In the genomic region with DNA sequence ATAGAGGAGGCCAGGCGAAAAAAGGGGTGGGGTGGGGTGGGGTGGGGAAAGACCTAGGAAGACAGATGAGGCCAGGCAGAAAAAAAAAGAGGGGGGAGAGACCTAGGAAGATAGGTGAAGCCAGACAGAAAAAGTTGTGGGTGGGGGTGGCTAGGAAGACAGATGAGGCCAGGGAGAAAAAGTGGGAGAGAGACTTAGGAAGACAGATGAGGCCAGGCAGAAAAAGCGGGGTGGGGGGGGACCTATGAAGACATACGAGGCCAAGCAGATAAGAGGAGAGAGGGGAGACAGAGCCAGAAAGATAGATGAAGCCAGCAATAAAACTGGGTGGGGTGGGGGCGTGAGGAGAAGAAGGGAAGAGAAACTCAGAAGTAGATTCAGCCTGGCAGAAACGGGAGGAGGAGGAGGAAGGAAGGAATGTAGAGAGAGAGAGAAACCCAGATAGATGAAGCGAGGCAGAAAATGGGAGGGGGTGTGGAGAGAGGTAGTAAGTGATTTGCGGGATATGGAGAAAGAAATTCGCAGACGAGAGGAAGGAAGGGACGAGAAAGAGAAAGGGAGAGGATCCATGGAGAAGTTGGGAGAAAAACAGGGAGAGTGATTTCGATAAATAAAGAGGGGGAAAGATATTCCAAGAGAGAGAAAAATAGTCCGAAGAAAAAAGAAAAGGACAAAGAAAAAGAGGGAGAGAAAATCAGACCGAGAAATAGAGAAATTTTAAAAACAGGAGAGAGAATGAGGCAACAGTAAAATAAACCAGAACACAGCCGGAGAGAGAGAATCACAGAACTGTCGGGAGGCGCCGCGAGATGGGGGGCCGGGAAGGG, we compare ENCODE assay signal across 9 cellular contexts. TPM values are rescaled to one million over a fixed set of nuclear protein-coding genes. Genes with fewer than 3 reads are reported as not detected.
A peak's percentile ranks its signal among the peaks of the same experiment; 100 is the strongest.
DNase-seq lines count a peak whose midpoint lies in the region; ATAC-seq and TF ChIP-seq lines count a peak whose summit lies in the region.
"Had no signal": no experiment of that assay in that cellular context is flagged by ENCODE, and none has a peak within 500 bp of the region (broad histone marks: within the 10 kb centered on the region; RNA-seq: fewer than 3 reads in every experiment).

No MANE protein-coding gene starts in this region.

- H3K27me3 Mint-ChIP-seq in progenitor cell of endocrine pancreas: peaks cover 53% of the 10 kb centered on the region

- H3K27me3 ChIP-seq in HCT116 (ENCODE audit: insufficient read depth, low read length) (no peaks in the 10 kb centered on the region), fibroblast of lung (ENCODE audit: control insufficient read depth, insufficient read depth, low read length) (peaks cover 12% of the 10 kb centered on the region)

- H3K79me2 ChIP-seq in HCT116 (ENCODE audit: insufficient read depth, low read length) (no peaks in the 10 kb centered on the region), fibroblast of lung (ENCODE audit: control insufficient read depth, insufficient read depth, low read length) (no peaks in the 10 kb centered on the region)

- peaks cover 3% of the 10 kb centered on the region for H3K9me3 Mint-ChIP-seq in progenitor cell of endocrine pancreas (ENCODE audit: low read depth)

- BruUV-seq in HCT116 (replicated peaks; lab: Mats Ljungman, UMichigan): no TSS peak

- no peaks in the 10 kb centered on the region for H3K36me3 Mint-ChIP-seq in progenitor cell of endocrine pancreas (ENCODE audit: insufficient read depth)

- intact Hi-C loops in HCT116 (cut with micrococcal nuclease): no loop called here

- TF ChIP-seq POLR2A in HCT116 (IDR thresholded peaks at IDR 0.05; ENCODE audit: borderline replicate concordance, extremely low read depth, insufficient read depth, insufficient read length): no peak

- H4K20me1 ChIP-seq in HCT116 (ENCODE audit: insufficient read depth): no peaks in the 10 kb centered on the region
- H4K20me1 ChIP-seq in fibroblast of lung (ENCODE audit: control insufficient read depth, extremely low read depth, insufficient read depth, low read length): no peaks in the 10 kb centered on the region

- H3K9ac ChIP-seq in HCT116 (ENCODE audit: low read length): peak overlapping the region; percentile 54
- no peak overlapping the region for H3K9ac ChIP-seq in fibroblast of lung (ENCODE audit: insufficient read depth, low read length)

- CTCF ChIA-PET in HCT116 (lab: Charles Lee): interaction anchor here (1.3 to 2.3 kb wide), 4 partner anchors 28 to 136 kb away, joined by 4 to 15 read pairs (median 9); no protein-coding TSS in a partner anchor

- RAD21 ChIA-PET in HCT116 (lab: Charles Lee; ENCODE audit: low non-redundant PET in 1 of 2, low total read pairs in 2 of 2, uncharacterized antibody in 2 of 2, unreplicated experiment in 2 of 2): interaction anchor here in 1 of 2 experiments (0.7 kb wide), 1 partner anchor 170 kb away, joined by 3 read pairs; no protein-coding TSS in a partner anchor

- ATAC-seq in HCT116: no peak
- no peak for ATAC-seq in GM18511 (IDR thresholded peaks at IDR 0.05; ENCODE audit: unreplicated experiment)
- no peak for ATAC-seq in GM18517 (IDR thresholded peaks at IDR 0.05; ENCODE audit: unreplicated experiment)

- H3K27ac ChIP-seq in HCT116 (ENCODE audit: low read depth, low read length) (peak overlapping the region; percentile 94), VCaP (peak overlapping the region; percentile 78), fibroblast of lung (ENCODE audit: insufficient read depth, low read length) (no peak overlapping the region)
- H3K27ac ChIP-seq: body of pancreas, uterus had no signal

- no peak for TF ChIP-seq RAD21 in HCT116 (IDR thresholded peaks at IDR 0.05; ENCODE audit: low read depth)

- DNase-seq in HCT116 (ENCODE audit: low read depth, low spot score) (no peak), fibroblast of lung (ENCODE audit: low read depth in 2 of 2) (no peak), progenitor cell of endocrine pancreas (ENCODE audit: low spot score, unreplicated experiment) (no peak), NCI-H446 (lab: John Stamatoyannopoulos, UW) (no peak)

- H3K4me3 ChIP-seq in HCT116 (replicated peaks in 1 of 2; ENCODE audit: low read depth in 1 of 2, low read length in 2 of 2) (peak overlapping the region; percentile 60 to 61), fibroblast of lung (replicated peaks in 1 of 4; ENCODE audit: control extremely low read depth in 1 of 4, insufficient read depth in 1 of 4, low read depth in 3 of 4, low read length in 4 of 4) (peak overlapping the region in 3 of 4 experiments; percentile 35 to 51 (median 45))
- H3K4me3 ChIP-seq: body of pancreas, uterus had no signal

- no peak for TF ChIP-seq CTCF in HCT116 (IDR thresholded peaks at IDR 0.05 in 2 of 3, conservative IDR thresholded peaks at IDR 0.05 in 1 of 3; ENCODE audit: borderline replicate concordance in 1 of 3, insufficient read depth in 1 of 3, low read depth in 2 of 3, low read length in 2 of 3)
- no peak for TF ChIP-seq CTCF in VCaP (conservative IDR thresholded peaks at IDR 0.05)
- no peak for TF ChIP-seq CTCF in fibroblast of lung (conservative IDR thresholded peaks at IDR 0.05 in 1 of 2, IDR thresholded peaks at IDR 0.05 in 1 of 2; ENCODE audit: low read depth in 1 of 2, low read length in 2 of 2)
- no peak for TF ChIP-seq CTCF in progenitor cell of endocrine pancreas (IDR thresholded peaks at IDR 0.05; ENCODE audit: unreplicated experiment)

- H3K4me3 Mint-ChIP-seq in progenitor cell of endocrine pancreas (ENCODE audit: low read depth): peak overlapping the region; percentile 79

- H3K4me1 ChIP-seq in HCT116 (ENCODE audit: control insufficient read depth in 1 of 2, insufficient read depth in 2 of 2, low read length in 2 of 2) (peaks cover 16 to 49% of the 10 kb centered on the region in 2 experiments), fibroblast of lung (ENCODE audit: control insufficient read depth, extremely low read depth, insufficient read depth, low read length) (no peaks in the 10 kb centered on the region)

- no peak overlapping the region for H3K27ac Mint-ChIP-seq in progenitor cell of endocrine pancreas

- H3K9me3 ChIP-seq in HCT116 (ENCODE audit: control insufficient read depth in 1 of 2, insufficient read depth in 1 of 2, low read depth in 1 of 2, low read length in 2 of 2): no peaks in the 10 kb centered on the region
- no peaks in the 10 kb centered on the region for H3K9me3 ChIP-seq in fibroblast of lung (ENCODE audit: control insufficient read depth, insufficient read depth, low read depth, low read length)
- H3K9me3 ChIP-seq: body of pancreas, uterus had no signal

- H3K4me1 Mint-ChIP-seq in progenitor cell of endocrine pancreas (ENCODE audit: low read depth): peaks cover 12% of the 10 kb centered on the region

- H3K36me3 ChIP-seq in HCT116 (ENCODE audit: control insufficient read depth in 1 of 2, insufficient read depth in 2 of 2, low read length in 2 of 2) (no peaks in the 10 kb centered on the region), fibroblast of lung (ENCODE audit: control insufficient read depth, insufficient read depth, low read length) (no peaks in the 10 kb centered on the region)
- H3K36me3 ChIP-seq: uterus had no signal

- H3K4me2 ChIP-seq in HCT116 (ENCODE audit: low read length): peak overlapping the region; percentile 87
- H3K4me2 ChIP-seq in fibroblast of lung (ENCODE audit: extremely low read depth, insufficient read depth, low read length): peak overlapping the region; percentile 82

- H2AFZ ChIP-seq in HCT116 (ENCODE audit: low read depth, low read length, poor library complexity, severe bottlenecking) (no peak overlapping the region), fibroblast of lung (ENCODE audit: low read length) (no peak overlapping the region)

- no peaks in the 10 kb centered on the region for H3K9me2 ChIP-seq in HCT116 (ENCODE audit: insufficient read depth)

- POLR2A ChIA-PET in HCT116 (lab: Charles Lee): interaction anchor here (2.3 kb wide), 2 partner anchors 111 to 113 kb away, joined by 10 to 13 read pairs; a partner anchor contains a TSS

TF ChIP-seq in HCT116, 20 proteins besides CTCF, POLR2A, EP300 and RAD21 (continues in another document):
- TF ChIP-seq CEBPB (IDR thresholded peaks at IDR 0.05; ENCODE audit: low read depth) (no peak), EZH2 (IDR thresholded peaks at IDR 0.05) (no peak), POLR2AphosphoS5 (IDR thresholded peaks at IDR 0.05; ENCODE audit: low read depth, low read length) (no peak), TCF7L2 (IDR thresholded peaks at IDR 0.05; ENCODE audit: borderline replicate concordance, extremely low read depth, insufficient read depth, insufficient read length) (no peak), EGR1 (IDR thresholded peaks at IDR 0.05; ENCODE audit: low read depth) (no peak)
- TF ChIP-seq, protein P1, sequence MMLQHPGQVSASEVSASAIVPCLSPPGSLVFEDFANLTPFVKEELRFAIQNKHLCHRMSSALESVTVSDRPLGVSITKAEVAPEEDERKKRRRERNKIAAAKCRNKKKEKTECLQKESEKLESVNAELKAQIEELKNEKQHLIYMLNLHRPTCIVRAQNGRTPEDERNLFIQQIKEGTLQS (IDR thresholded peaks at IDR 0.05): no peak

RNA-seq across cellular contexts. Expression of a gene that starts 12.2 kb away (rescaled TPM):
- total RNA-seq in HCT116 (2021; ENCODE audit: unreplicated experiment): 0.15 TPM
- not detected in 2 replicates for polyA plus RNA-seq in HCT116 (2012)
- total RNA-seq in fibroblast of lung: under 0.01 TPM in 1 of 2 replicates, not detected in the other
- 0.06 TPM in 1 of 2 replicates, not detected in the other for polyA plus RNA-seq in fibroblast of lung
- 0.08 and 0.13 TPM in 2 replicates for polyA plus RNA-seq in fibroblast of lung (2012)
- 0.31 TPM in 1 of 2 replicates, not detected in the other for polyA minus RNA-seq in fibroblast of lung (ENCODE audit: low replicate concordance)
- 7.6 and 8.4 TPM in 2 replicates for total RNA-seq in progenitor cell of endocrine pancreas
- total RNA-seq: body of pancreas had no signal

RNA-seq across cellular contexts. Expression of a gene that starts 16.5 kb away (rescaled TPM):
- total RNA-seq in HCT116 (2021; ENCODE audit: unreplicated experiment): 0.93 TPM
- 0.11 and 0.25 TPM in 2 replicates for polyA plus RNA-seq in HCT116 (2012)
- total RNA-seq in fibroblast of lung: under 0.01 TPM in 1 of 2 replicates, not detected in the other
- 0.01 TPM in 2 replicates for polyA plus RNA-seq in fibroblast of lung
- polyA plus RNA-seq in fibroblast of lung (2012): 0.09 and 0.16 TPM in 2 replicates
- polyA minus RNA-seq in fibroblast of lung (ENCODE audit: low replicate concordance): not detected in 2 replicates
- 0.36 and 0.40 TPM in 2 replicates for total RNA-seq in progenitor cell of endocrine pancreas
- total RNA-seq: body of pancreas had no signal
